In genomic region chr16:54585094-54585493, GRCh38 we compare ENCODE assay signal across 27 cellular contexts.
"Had no signal": no experiment of that assay in that cellular context is flagged by ENCODE, and none has a peak within 500 bp of the region (broad histone marks: within the 10 kb centered on the region; RNA-seq: fewer than 3 reads in every experiment).

No MANE protein-coding gene starts in this region.

- H3K36me3 ChIP-seq: breast epithelium, esophagus squamous epithelium, gastrocnemius medialis, left lung, stomach, suprapubic skin, tibial nerve had no signal

- H3K4me1 ChIP-seq: breast epithelium, esophagus squamous epithelium, gastrocnemius medialis, left lung, stomach, suprapubic skin had no signal

- DNase-seq: activated CD4-positive, alpha-beta T cell treated with anti-CD3 and anti-CD28 coated beads, Interleukin-2, amount 10 ng/mL, durations not matched to agents 7 days and 5 days; activated CD4-positive, CD25-positive, alpha-beta regulatory T cell treated with anti-CD3 and anti-CD28 coated beads, Interleukin-2, amount 50 U/mL, for 72 hours; activated CD8-positive, alpha-beta memory T cell treated with anti-CD3 and anti-CD28 coated beads, Interleukin-2, amount 10 ng/mL, durations not matched to agents 7 days and 5 days; activated CD8-positive, alpha-beta T cell treated with anti-CD3 and anti-CD28 coated beads for 36 hours; activated gamma-delta T cell treated with Interleukin-2 at 50 U/mL for 16 hours; activated T-cell treated with anti-CD3 and anti-CD28 coated beads, Interleukin-2, amount 50 U/mL, for 1 hour; aorta; effector memory CD8-positive, alpha-beta T cell; esophagus squamous epithelium; gastrocnemius medialis; hippocampal formation; kidney; left lung; natural killer cell; occipital lobe; posterior cingulate gyrus; stimulated activated CD4-positive, alpha-beta T cell treated with anti-CD3 and anti-CD28 coated beads, Interleukin-15, amount 100 ng/mL, for 24 hours; stomach; SW 1271; T-helper 17 cell had no signal

- ATAC-seq: activated CD8-positive, alpha-beta memory T cell treated with anti-CD3 and anti-CD28 coated beads, Interleukin-2, amount 10 ng/mL, durations not matched to agents 7 days and 5 days; activated CD8-positive, alpha-beta T cell treated with anti-CD3 and anti-CD28 coated beads for 36 hours; activated naive CD4-positive, alpha-beta T cell treated with anti-CD3 and anti-CD28 coated beads, Interleukin-2, amount 50 U/mL, for 72 hours; effector memory CD8-positive, alpha-beta T cell; gastrocnemius medialis; left lung; sciatic nerve; stimulated activated memory B cell treated with anti-CD40 and anti-IgM and Interleukin-4, amounts not matched to agents 10 μg/mL and 1 μg/mL and 100 μg/mL, for 72 hours; T-helper 17 cell had no signal

- H3K27me3 ChIP-seq: breast epithelium, gastrocnemius medialis, stomach, suprapubic skin, tibial nerve had no signal

- H3K4me3 ChIP-seq: breast epithelium, esophagus squamous epithelium, gastrocnemius medialis, left lung, smooth muscle cell, stomach, suprapubic skin, tibial nerve had no signal

- H3K9me3 ChIP-seq: breast epithelium, esophagus squamous epithelium, gastrocnemius medialis, left lung, stomach, suprapubic skin, tibial nerve had no signal
